Comparison of ENCODE assay signal across 20 cellular contexts in the genomic region with DNA sequence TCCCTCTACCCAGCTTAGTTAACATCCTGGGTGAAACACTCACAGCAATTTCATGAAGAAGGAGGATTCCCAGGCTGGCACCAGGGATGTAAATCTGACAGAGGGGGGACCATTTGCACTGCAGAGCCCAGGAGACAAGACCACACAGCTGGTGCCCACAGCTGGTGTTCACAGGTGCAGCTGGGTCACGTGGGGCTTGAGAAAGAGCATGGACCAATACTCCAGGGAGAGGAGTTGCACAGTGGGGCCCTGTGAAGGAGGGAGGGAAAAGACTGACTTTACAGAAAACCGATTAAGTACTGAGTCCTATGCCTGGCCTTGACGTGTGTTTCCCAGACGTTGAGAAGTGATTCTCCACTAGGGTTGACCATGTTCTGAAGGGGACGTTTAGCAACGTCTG.
"Had no signal": no experiment of that assay in that cellular context is flagged by ENCODE, and none has a peak within 500 bp of the region (broad histone marks: within the 10 kb centered on the region; RNA-seq: fewer than 3 reads in every experiment).

No MANE protein-coding gene starts in this region.

- H3K27ac ChIP-seq: adrenal gland, ascending aorta, brain microvascular endothelial cell, heart right ventricle, parathyroid adenoma, thyroid gland, WERI-Rb-1 had no signal

- H2AFZ ChIP-seq: parathyroid adenoma had no signal

- H3K9ac ChIP-seq: parathyroid adenoma had no signal

- H3K27me3 ChIP-seq: adrenal gland, ascending aorta, brain microvascular endothelial cell, thyroid gland had no signal

- H3K4me3 ChIP-seq: adrenal gland, ascending aorta, heart right ventricle, thyroid gland had no signal

- H3K36me3 ChIP-seq: adrenal gland, ascending aorta, brain microvascular endothelial cell, heart right ventricle, thyroid gland, WERI-Rb-1 had no signal

- DNase-seq: activated CD4-positive, alpha-beta T cell treated with anti-CD3 and anti-CD28 coated beads for 1 hour; activated CD4-positive, alpha-beta T cell treated with anti-CD3 and anti-CD28 coated beads, Interleukin-2, amount 50 U/mL, for 1 hour; activated CD8-positive, alpha-beta memory T cell treated with anti-CD3 and anti-CD28 coated beads, Interleukin-2, amount 50 U/mL, for 4 hours; activated T-cell treated with anti-CD3 and anti-CD28 coated beads, Interleukin-2, amount 50 U/mL, for 24 hours; adrenal gland; brain microvascular endothelial cell; caudate nucleus; effector CD4-positive, alpha-beta T cell; heart right ventricle; islet precursor cell; left cardiac atrium; right cardiac atrium; stimulated activated CD4-positive, alpha-beta T cell treated with anti-CD3 and anti-CD28 coated beads, Interleukin-12 subunit alpha, Interleukin-12 subunit beta, amount 100 ng/mL, for 4 hours; substantia nigra; thyroid gland; WERI-Rb-1 had no signal

- H3K9me3 ChIP-seq: adrenal gland, ascending aorta, heart right ventricle, thyroid gland had no signal

- H3K4me1 ChIP-seq: adrenal gland, ascending aorta, heart right ventricle, parathyroid adenoma, thyroid gland had no signal

- FAIRE-seq: endometrium, TTC549 had no signal
